1 cellular context compared by ENCODE assay signal in the genomic region with DNA sequence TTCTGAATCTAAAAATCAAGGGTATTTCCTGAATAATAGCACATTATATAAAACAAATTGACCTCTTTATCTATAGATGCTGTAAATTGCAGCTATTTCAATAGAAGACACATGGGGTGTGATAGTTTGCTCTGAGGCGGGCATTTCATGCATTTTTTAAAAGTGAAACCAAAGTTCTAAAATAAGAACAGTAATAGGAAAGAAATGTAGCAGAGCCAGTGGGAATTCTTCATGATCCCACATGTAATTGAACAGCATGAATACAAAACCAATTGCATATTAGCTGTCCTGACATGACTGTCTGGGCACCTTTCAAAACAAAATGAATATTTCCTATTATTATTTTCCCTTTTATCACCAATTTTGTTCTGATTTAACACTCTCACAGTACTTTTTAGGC.
TF ChIP-seq lines count a peak whose summit lies in the region.

No MANE protein-coding gene starts in this region.

TF ChIP-seq in WTC11, 78 proteins besides CTCF, POLR2A, EP300 and RAD21 (continued from another document):
- TF ChIP-seq, protein P1, sequence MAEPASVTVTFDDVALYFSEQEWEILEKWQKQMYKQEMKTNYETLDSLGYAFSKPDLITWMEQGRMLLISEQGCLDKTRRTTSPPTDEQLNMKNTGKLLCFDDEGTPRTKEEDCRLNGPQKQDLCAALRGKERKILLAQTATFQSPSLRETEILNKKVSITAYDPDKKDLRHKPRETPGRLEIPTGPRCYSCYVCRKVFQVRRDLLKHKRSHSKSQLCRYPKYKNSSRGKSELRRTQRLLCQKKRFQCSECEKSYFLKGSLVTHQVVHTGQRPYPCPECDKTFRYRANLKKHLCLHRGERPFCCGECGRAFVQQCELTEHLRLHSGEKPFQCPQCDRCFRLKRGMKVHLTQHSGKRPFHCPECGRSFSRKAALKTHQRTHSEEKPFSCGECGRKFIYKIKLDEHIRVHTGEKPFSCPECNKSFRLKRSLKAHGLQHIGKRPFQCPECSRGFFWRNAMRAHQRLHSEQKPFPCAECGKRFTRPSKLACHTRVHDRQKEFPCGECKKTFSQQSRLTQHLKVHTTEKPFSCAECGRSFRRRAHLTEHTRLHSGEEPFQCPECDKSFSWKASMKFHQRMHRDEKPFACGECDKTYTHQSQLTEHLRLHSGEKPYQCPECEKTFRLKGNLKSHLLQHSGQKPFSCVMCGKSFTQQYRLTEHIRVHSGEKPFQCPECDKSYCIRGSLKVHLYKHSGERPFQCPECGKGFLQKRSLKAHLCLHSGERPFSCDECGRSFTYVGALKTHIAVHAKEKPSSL (CRISPR knock-in tag; conservative IDR thresholded peaks at IDR 0.05): no peak
- TF ChIP-seq IRF2 (CRISPR knock-in tag; IDR thresholded peaks at IDR 0.05; ENCODE audit: borderline replicate concordance, low read depth): no peak
